In the genomic region with DNA sequence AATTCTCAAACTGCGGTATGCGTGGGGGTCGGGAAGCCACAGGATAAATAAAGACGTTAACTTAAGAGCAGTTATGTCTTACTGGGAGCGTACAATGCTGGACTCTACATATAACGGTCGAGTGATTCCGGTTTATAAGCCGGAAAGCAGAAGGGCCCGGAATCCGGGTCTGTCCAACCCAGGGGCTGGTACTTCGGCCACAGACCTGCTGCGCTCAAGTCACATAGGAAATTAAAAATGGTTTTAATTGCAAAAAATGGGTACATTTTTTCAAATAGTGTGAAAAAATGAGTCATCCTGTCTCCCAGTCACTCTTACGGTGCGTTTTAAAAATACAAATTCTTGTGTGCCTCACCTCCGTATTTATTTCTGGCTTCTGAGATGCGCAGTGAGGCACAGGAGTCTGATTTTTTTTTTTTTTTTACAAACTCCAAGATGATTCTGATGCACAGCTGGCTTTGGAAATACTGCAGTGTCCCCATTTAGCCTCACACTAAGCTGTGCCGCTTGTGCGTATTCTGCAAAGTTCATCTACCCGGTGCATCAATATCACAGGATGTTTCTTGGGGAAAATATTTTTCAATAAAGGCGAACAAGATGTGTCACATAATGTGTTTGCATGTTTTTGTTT, we compare ENCODE assay signal across 8 cellular contexts.
DNase-seq lines count a peak whose midpoint lies in the region; ATAC-seq and TF ChIP-seq lines count a peak whose summit lies in the region.

No MANE protein-coding gene starts in this region.

- in situ Hi-C loops in astrocyte of the cerebellum (cut with HindIII; ENCODE audit: low sequenced_read_pairs), result no loop called here

- H3K4me1 ChIP-seq in subcutaneous abdominal adipose tissue (ENCODE audit: control insufficient read depth in 5 of 5, insufficient read depth in 5 of 5, low read length in 5 of 5), result peaks cover 0 to 20% (median 18%) of the 10 kb centered on the region in 5 donors

- peak overlapping the region; percentile 84 for H3K27ac ChIP-seq in subcutaneous abdominal adipose tissue (ENCODE audit: low read depth, low read length)

- H3K27me3 ChIP-seq in subcutaneous abdominal adipose tissue (ENCODE audit: control insufficient read depth in 5 of 5, insufficient read depth in 4 of 5, low read length in 5 of 5), result no peaks in the 10 kb centered on the region

- H3K4me3 ChIP-seq in astrocyte of the cerebellum (ENCODE audit: low read depth, low read length), result peak overlapping the region; percentile 95
- peak overlapping the region; percentile 86 to 97 (median 95) for H3K4me3 ChIP-seq in subcutaneous abdominal adipose tissue (ENCODE audit: low read depth in 1 of 5, low read length in 5 of 5)

- peak overlapping the region; percentile 39 to 85 (median 64) for H3K9ac ChIP-seq in subcutaneous abdominal adipose tissue (ENCODE audit: low read length in 5 of 5)

- peak; percentile 12 for ATAC-seq in GM19035 (IDR thresholded peaks at IDR 0.05; ENCODE audit: unreplicated experiment)
- ATAC-seq in HG03378 (IDR thresholded peaks at IDR 0.05; ENCODE audit: unreplicated experiment), result peak; percentile 20

- no peak for TF ChIP-seq CTCF in astrocyte of the cerebellum (IDR thresholded peaks at IDR 0.05; ENCODE audit: low read depth, low read length, missing control alignments)

- H3K36me3 ChIP-seq in subcutaneous abdominal adipose tissue (ENCODE audit: control insufficient read depth in 5 of 5, insufficient read depth in 5 of 5, low read length in 5 of 5), result peaks cover 10 to 37% (median 35%) of the 10 kb centered on the region in 5 donors

- H3K9me3 ChIP-seq in subcutaneous abdominal adipose tissue (ENCODE audit: control insufficient read depth in 5 of 5, low read length in 5 of 5), result no peaks in the 10 kb centered on the region

- DNase-seq in astrocyte of the cerebellum (ENCODE audit: low read depth) (no peak), kidney glomerular epithelial cell (lab: John Stamatoyannopoulos, UW) (peak; percentile 57), NCI-H226 (no peak), NCI-H510A treated with DMSO at 0.1 percent for 48 hours (lab: John Stamatoyannopoulos, UW) (no peak), NCI-H748 treated with DMSO at 0.1 percent for 48 hours (lab: John Stamatoyannopoulos, UW) (no peak)
